9 cellular contexts compared by ENCODE assay signal in the genomic region with DNA sequence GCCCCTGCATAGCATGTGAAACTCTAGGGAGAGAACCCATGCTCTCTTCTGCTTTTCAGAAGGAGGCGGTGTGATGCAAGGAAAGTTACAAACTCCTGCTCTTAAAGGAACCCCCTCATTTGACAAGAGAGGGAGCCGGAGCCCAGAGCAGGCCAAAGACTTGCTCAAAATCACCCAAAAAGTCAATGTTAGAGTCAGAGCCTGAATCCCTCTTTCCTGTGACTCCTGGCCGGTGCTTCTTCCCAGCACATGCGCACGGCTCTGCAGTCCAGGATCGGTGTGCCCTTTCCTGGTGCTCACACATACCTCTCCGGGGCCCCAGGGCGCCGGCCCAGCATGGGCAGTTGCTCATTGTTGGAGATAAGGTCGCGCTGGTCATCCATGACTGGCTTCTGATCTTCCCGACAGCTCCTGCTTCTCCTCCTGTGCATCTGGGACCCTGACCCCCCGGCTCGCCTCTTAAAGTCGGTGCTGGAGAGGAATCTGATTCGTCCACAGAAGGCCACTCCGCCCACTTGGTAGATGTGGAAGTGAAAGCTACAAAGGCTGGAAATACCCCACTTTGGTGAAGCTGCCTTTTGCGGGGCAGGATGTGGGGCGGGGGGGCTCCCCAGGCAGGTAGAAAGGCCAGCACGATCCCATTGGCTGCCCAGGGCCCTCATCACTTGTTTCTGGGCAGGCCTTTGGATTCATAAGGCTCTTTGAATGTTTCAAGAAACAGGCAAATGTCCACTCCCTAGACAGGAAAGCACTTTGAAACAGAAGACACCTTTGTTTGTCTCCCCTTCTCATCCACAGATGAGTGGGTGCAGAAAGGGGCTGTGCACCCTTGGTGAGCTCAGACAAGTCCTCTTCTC. TPM values are rescaled to one million over a fixed set of nuclear protein-coding genes. Genes with fewer than 3 reads are reported as not detected.
DNase-seq lines count a peak whose midpoint lies in the region; ATAC-seq, FAIRE-seq and TF ChIP-seq lines count a peak whose summit lies in the region.
"Had no signal": no experiment of that assay in that cellular context is flagged by ENCODE, and none has a peak within 500 bp of the region (broad histone marks: within the 10 kb centered on the region; RNA-seq: fewer than 3 reads in every experiment).

A gene (minus strand): TSS at position 592 of the 857 bp plus-strand sequence. CDS start 161 bp downstream, at position 431.

- H3K9me3 ChIP-seq in endodermal cell (ENCODE audit: control insufficient read depth, low read length): no peaks in the 10 kb centered on the region
- H3K9me3 ChIP-seq in mucosa of descending colon: no peaks in the 10 kb centered on the region

- WGBS in endodermal cell (ENCODE audit: insufficient coverage in 1 of 2, insufficient read length in 1 of 2), 2 experiments: 73 to 90% methylated on average over 8 to 20 of the region's 20 CpGs

- H3K27ac Mint-ChIP-seq in endodermal cell: peak within 1 kb of the TSS; percentile 71

- TF ChIP-seq CTCF in endodermal cell (conservative IDR thresholded peaks at IDR 0.05): no peak
- TF ChIP-seq CTCF in mucosa of descending colon (IDR thresholded peaks at IDR 0.05): no peak

- H3K4me1 Mint-ChIP-seq in endodermal cell: peaks cover 15% of the 10 kb centered on the region

- H3K36me3 Mint-ChIP-seq in endodermal cell (ENCODE audit: low read depth): no peaks in the 10 kb centered on the region

- H3K36me3 ChIP-seq in endodermal cell (ENCODE audit: control insufficient read depth, insufficient read depth, low read length) (no peaks in the 10 kb centered on the region), mucosa of descending colon (ENCODE audit: low read depth) (no peaks in the 10 kb centered on the region)

- peak within 1 kb of the TSS; percentile 51 for H3K4me3 Mint-ChIP-seq in endodermal cell

- DNase-seq in GOT3 (lab: John Stamatoyannopoulos, UW) (peak; percentile 95), NCI-H2227 (lab: John Stamatoyannopoulos, UW; ENCODE audit: unreplicated experiment) (peak; percentile 31), endodermal cell (peak; percentile 87), mucosa of descending colon (peak; percentile 86 to 95 (median 92)), LoVo (ENCODE audit: low spot score) (no peak)
- DNase-seq in activated CD8-positive, alpha-beta memory T cell treated with anti-CD3 and anti-CD28 coated beads for 4 hours (ENCODE audit: low read depth in 2 of 2): peak; percentile 89
- peak; percentile 77 to 83 for DNase-seq in stimulated activated CD8-positive, alpha-beta memory T cell treated with anti-CD3 and anti-CD28 coated beads, Interleukin-7, amount 100 ng/mL, for 1 hour (ENCODE audit: low read depth in 2 of 2)

- H3K27me3 Mint-ChIP-seq in endodermal cell (ENCODE audit: insufficient read depth): peaks cover 3% of the 10 kb centered on the region

- H3K4me1 ChIP-seq in endodermal cell (ENCODE audit: control insufficient read depth, insufficient read depth, low read length) (no peaks in the 10 kb centered on the region), mucosa of descending colon (ENCODE audit: low read depth) (peaks cover 14% of the 10 kb centered on the region)

- ATAC-seq in mucosa of descending colon: peak; percentile 81

- no peak within 1 kb of the TSS for H3K27ac ChIP-seq in endodermal cell (ENCODE audit: low read depth, low read length)

- intact Hi-C loops in mucosa of descending colon (cut with DNase I, micrococcal nuclease): no loop called here

- H3K4me3 ChIP-seq in endodermal cell (ENCODE audit: low read length) (no peak within 1 kb of the TSS), mucosa of descending colon (peak within 1 kb of the TSS; percentile 10)

- no peak within 1 kb of the TSS for H3K9ac ChIP-seq in endodermal cell (ENCODE audit: extremely low read depth, low read length, poor library complexity, severe bottlenecking)

- no peaks in the 10 kb centered on the region for H3K9me3 Mint-ChIP-seq in endodermal cell

- H3K27me3 ChIP-seq in endodermal cell (ENCODE audit: control insufficient read depth, insufficient read depth, low read length, poor library complexity, severe bottlenecking): no peaks in the 10 kb centered on the region

- FAIRE-seq in G401.6 (lab: Jason Lieb, UNC): peak; percentile 57
- FAIRE-seq: colon had no signal

RNA-seq across cellular contexts. Expression of the gene that starts here (rescaled TPM):
- total RNA-seq in endodermal cell (10 to 100 TPM; 12.4 to 20.0 TPM), mucosa of descending colon (1,000 to 10,000 TPM in 1 of 3 donors, 100 to 1,000 TPM in 2; 198 to 1,033 (median 284) TPM)
- polyA plus RNA-seq in endodermal cell (2013, experiment 1 of 2): 9.7 TPM
- 7.1 TPM for polyA plus RNA-seq in endodermal cell (2013, experiment 2 of 2)

Comparison
In these comparisons a context has a peak if more than half of its experiments do, and no peak if none do; other contexts are left out.
1. RNA of the gene that starts here (total RNA-seq): 198 to 1,033 TPM in mucosa of descending colon; 12.4 to 20.0 TPM in endodermal cell; every median in the first group is over 4 times any median in the second.